ENCODE assay signal across 8 cellular contexts in the genomic region with DNA sequence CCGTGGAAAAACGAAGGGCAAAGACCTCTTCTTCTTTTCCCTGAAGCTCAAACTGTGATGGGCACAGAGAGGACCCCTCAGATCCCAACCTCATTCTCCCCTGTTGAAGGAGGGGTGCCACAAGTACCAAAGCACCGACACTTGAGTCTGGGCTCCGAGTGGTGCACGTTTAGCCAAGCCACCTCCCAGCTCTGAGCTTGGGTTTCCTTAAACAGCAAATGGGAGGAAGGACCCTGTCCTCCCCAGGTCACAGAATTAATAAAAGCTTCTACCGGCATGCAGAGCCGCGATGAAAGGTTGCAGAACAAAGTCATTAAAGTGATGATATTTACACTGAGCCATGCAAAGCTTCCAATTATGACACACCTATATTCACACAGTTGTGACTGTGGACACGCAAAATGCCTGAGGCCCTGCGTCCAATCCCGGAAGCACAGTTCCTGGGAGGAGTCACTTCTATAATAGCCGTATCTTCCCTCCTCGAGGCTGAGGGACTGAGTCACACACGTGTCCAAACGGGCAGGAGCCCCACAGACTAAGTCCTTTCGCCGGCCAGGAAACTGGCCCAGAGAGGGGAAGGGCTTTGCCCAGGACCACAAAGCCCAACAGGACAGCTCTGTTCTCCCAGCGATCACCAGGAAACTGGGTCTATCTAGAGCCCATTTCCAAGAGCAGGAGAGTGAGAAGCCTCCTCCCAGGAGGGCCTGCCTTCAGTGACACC. TPM values are rescaled to one million over a fixed set of nuclear protein-coding genes. Genes with fewer than 3 reads are reported as not detected.
DNase-seq lines count a peak whose midpoint lies in the region; ATAC-seq and TF ChIP-seq lines count a peak whose summit lies in the region.

No MANE protein-coding gene starts in this region.

- no peaks in the 10 kb centered on the region for H3K27me3 ChIP-seq in muscle layer of colon (ENCODE audit: control insufficient read depth in 1 of 2, insufficient read depth in 2 of 2, low read length in 2 of 2)

- CTCF ChIA-PET in Calu3 (lab: Charles Lee) = interaction anchor here (0.8 to 1.3 kb wide), 2 partner anchors 12 to 13 kb away, joined by 3 read pairs; no protein-coding TSS in a partner anchor

- no peak; the same call in 1 of the 2 replicates for TF ChIP-seq EP300 in Ishikawa (IDR thresholded peaks at IDR 0.05; ENCODE audit: borderline replicate concordance)

- intact Hi-C loops in Calu3 (cut with micrococcal nuclease; ENCODE audit: unreplicated experiment) = loop anchor here (10.0 kb wide), 1 partner anchor 263 kb away; the partner anchor contains the start of gene PICK1

- peak overlapping the region; percentile 91 for H3K4me3 Mint-ChIP-seq in Calu3 (ENCODE audit: low read depth, unreplicated experiment)

- no peak for TF ChIP-seq CTCF in Calu3 (IDR thresholded peaks at IDR 0.05; ENCODE audit: unreplicated experiment)
- no peak for TF ChIP-seq CTCF in epithelial cell of proximal tubule (conservative IDR thresholded peaks at IDR 0.05; ENCODE audit: low read depth, low read length)
- no peak for TF ChIP-seq CTCF in GM13977 (IDR thresholded peaks at IDR 0.05; ENCODE audit: extremely low read depth, insufficient read depth, missing control alignments)

- no peaks in the 10 kb centered on the region for H3K9me3 ChIP-seq in muscle layer of colon (ENCODE audit: low read length)

- no peaks in the 10 kb centered on the region for H3K27me3 Mint-ChIP-seq in Calu3 (ENCODE audit: unreplicated experiment)

- peaks cover 26% of the 10 kb centered on the region for H3K4me1 Mint-ChIP-seq in Calu3 (ENCODE audit: low read depth, unreplicated experiment)

- peaks cover 2% of the 10 kb centered on the region for H3K36me3 ChIP-seq in muscle layer of colon (ENCODE audit: insufficient read depth, low read length)

- ATAC-seq in GM21526 (IDR thresholded peaks at IDR 0.05; ENCODE audit: low FRiP score, unreplicated experiment) (no peak), GM21381 (IDR thresholded peaks at IDR 0.05; ENCODE audit: unreplicated experiment) (no peak)

- H3K9ac ChIP-seq in muscle layer of colon (ENCODE audit: low read length) = peak overlapping the region; percentile 52

- H3K36me3 Mint-ChIP-seq in Calu3 (ENCODE audit: insufficient read depth, unreplicated experiment) = peaks cover 60% of the 10 kb centered on the region

- peak overlapping the region; percentile 87 for H3K27ac Mint-ChIP-seq in Calu3 (ENCODE audit: unreplicated experiment)

- TF ChIP-seq RAD21 in Ishikawa (IDR thresholded peaks at IDR 0.05; ENCODE audit: low read depth) = no peak

- peak overlapping the region; percentile 66 for H3K27ac ChIP-seq in muscle layer of colon (ENCODE audit: low read depth, low read length)

- no peaks in the 10 kb centered on the region for H3K9me3 Mint-ChIP-seq in Calu3 (ENCODE audit: low read depth, unreplicated experiment)

- H3K4me3 ChIP-seq in epithelial cell of proximal tubule (ENCODE audit: low read depth, low read length) = peak overlapping the region; percentile 50
- H3K4me3 ChIP-seq in muscle layer of colon (ENCODE audit: low read depth in 1 of 2, low read length in 2 of 2) = peak overlapping the region; percentile 33 to 56

- H3K4me1 ChIP-seq in muscle layer of colon (ENCODE audit: insufficient read depth, low read length) = peaks cover 37% of the 10 kb centered on the region

- in situ Hi-C loops in GM13977 (cut with MboI; ENCODE audit: low pct_unique_long_range_greater_than_20kb, low sequenced_read_pairs, unreplicated experiment) = no loop called here

- DNase-seq in Calu3 (peak; percentile 82), T1000 (lab: John Stamatoyannopoulos, UW) (peak; percentile 73), epithelial cell of proximal tubule (ENCODE audit: low read depth) (no peak), GM13977 (ENCODE audit: low spot score) (no peak)

- BruUV-seq in Calu3 (replicated peaks; lab: Mats Ljungman, UMichigan) = no TSS peak

TF ChIP-seq in Ishikawa, 13 proteins besides CTCF, POLR2A, EP300 and RAD21:
- TF ChIP-seq YY1 (IDR thresholded peaks at IDR 0.05; ENCODE audit: low read depth) (no peak), CEBPB (IDR thresholded peaks at IDR 0.05) (no peak), CREB1 (IDR thresholded peaks at IDR 0.05; ENCODE audit: low read depth) (no peak), EGR1 (IDR thresholded peaks at IDR 0.05) (no peak), FOXM1 (IDR thresholded peaks at IDR 0.05; ENCODE audit: borderline replicate concordance, low read depth) (no peak), TEAD4 (IDR thresholded peaks at IDR 0.05) (no peak), ZBTB7A (IDR thresholded peaks at IDR 0.05; ENCODE audit: low read depth) (no peak), NFIC (IDR thresholded peaks at IDR 0.05) (no peak), TAF1 (IDR thresholded peaks at IDR 0.05; ENCODE audit: low read depth) (peak; percentile 6; the same call in 1 of the 2 replicates), TCF12 (IDR thresholded peaks at IDR 0.05; ENCODE audit: low read depth) (no peak)
- TF ChIP-seq, protein P1, sequence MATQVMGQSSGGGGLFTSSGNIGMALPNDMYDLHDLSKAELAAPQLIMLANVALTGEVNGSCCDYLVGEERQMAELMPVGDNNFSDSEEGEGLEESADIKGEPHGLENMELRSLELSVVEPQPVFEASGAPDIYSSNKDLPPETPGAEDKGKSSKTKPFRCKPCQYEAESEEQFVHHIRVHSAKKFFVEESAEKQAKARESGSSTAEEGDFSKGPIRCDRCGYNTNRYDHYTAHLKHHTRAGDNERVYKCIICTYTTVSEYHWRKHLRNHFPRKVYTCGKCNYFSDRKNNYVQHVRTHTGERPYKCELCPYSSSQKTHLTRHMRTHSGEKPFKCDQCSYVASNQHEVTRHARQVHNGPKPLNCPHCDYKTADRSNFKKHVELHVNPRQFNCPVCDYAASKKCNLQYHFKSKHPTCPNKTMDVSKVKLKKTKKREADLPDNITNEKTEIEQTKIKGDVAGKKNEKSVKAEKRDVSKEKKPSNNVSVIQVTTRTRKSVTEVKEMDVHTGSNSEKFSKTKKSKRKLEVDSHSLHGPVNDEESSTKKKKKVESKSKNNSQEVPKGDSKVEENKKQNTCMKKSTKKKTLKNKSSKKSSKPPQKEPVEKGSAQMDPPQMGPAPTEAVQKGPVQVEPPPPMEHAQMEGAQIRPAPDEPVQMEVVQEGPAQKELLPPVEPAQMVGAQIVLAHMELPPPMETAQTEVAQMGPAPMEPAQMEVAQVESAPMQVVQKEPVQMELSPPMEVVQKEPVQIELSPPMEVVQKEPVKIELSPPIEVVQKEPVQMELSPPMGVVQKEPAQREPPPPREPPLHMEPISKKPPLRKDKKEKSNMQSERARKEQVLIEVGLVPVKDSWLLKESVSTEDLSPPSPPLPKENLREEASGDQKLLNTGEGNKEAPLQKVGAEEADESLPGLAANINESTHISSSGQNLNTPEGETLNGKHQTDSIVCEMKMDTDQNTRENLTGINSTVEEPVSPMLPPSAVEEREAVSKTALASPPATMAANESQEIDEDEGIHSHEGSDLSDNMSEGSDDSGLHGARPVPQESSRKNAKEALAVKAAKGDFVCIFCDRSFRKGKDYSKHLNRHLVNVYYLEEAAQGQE (IDR thresholded peaks at IDR 0.05; ENCODE audit: low read depth) = no peak
- TF ChIP-seq, protein P2, sequence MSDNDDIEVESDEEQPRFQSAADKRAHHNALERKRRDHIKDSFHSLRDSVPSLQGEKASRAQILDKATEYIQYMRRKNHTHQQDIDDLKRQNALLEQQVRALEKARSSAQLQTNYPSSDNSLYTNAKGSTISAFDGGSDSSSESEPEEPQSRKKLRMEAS (IDR thresholded peaks at IDR 0.05) = peak; percentile 93
- TF ChIP-seq, protein P3, sequence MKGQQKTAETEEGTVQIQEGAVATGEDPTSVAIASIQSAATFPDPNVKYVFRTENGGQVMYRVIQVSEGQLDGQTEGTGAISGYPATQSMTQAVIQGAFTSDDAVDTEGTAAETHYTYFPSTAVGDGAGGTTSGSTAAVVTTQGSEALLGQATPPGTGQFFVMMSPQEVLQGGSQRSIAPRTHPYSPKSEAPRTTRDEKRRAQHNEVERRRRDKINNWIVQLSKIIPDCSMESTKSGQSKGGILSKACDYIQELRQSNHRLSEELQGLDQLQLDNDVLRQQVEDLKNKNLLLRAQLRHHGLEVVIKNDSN (IDR thresholded peaks at IDR 0.05) = peak; percentile 50; the same call in 1 of the 2 replicates

RNA-seq across cellular contexts. Expression of gene CSNK1E, which starts 0.9 kb away (rescaled TPM):
- total RNA-seq in Calu3 (2022) (172 and 178 TPM in 2 replicates), epithelial cell of proximal tubule (157 and 161 TPM in 2 replicates)

RNA-seq across cellular contexts. Expression of gene TMEM184B, which starts 45.3 kb away (rescaled TPM):
- total RNA-seq in Calu3 (2022) (113 and 114 TPM in 2 replicates), epithelial cell of proximal tubule (51.9 and 90.2 TPM in 2 replicates)

Comparison
In these comparisons a context has a peak if more than half of its experiments do, and no peak if none do; other contexts are left out.
1. DNase-seq: peak in Calu3 (single experiment) and T1000 (single experiment); none in epithelial cell of proximal tubule (single experiment) and GM13977 (single experiment).